17 cellular contexts compared by ENCODE assay signal in genomic region chr11:78230161-78230877, GRCh38. TPM values are rescaled to one million over a fixed set of nuclear protein-coding genes. Genes with fewer than 3 reads are reported as not detected.
DNase-seq lines count a peak whose midpoint lies in the region; ATAC-seq and TF ChIP-seq lines count a peak whose summit lies in the region.
"Had no signal": no experiment of that assay in that cellular context is flagged by ENCODE, and none has a peak within 500 bp of the region (broad histone marks: within the 10 kb centered on the region; RNA-seq: fewer than 3 reads in every experiment).

No MANE protein-coding gene starts in this region.

- H3K36me3 Mint-ChIP-seq in CD14-positive monocyte: peaks cover 46% of the 10 kb centered on the region in 2 donors
- H3K36me3 Mint-ChIP-seq in H9 (ENCODE audit: insufficient read depth in 1 of 3, low read depth in 3 of 3): no peaks in the 10 kb centered on the region
- peaks cover 63% of the 10 kb centered on the region for H3K36me3 Mint-ChIP-seq in activated T-helper 2 cell treated with anti-CD3 and anti-CD28 coated beads, Interferon-gamma antibody, Interleukin-2, Interleukin-4, amounts not matched to agents 10 μg/mL and 5 μg/mL and 100 μg/mL, durations not matched to agents 14 hours and 24 hours and 36 hours (ENCODE audit: low read depth)
- H3K36me3 Mint-ChIP-seq in memory B cell: peaks cover 5% of the 10 kb centered on the region
- peaks cover 3% of the 10 kb centered on the region for H3K36me3 Mint-ChIP-seq in activated CD8-positive, alpha-beta T cell treated with anti-CD3 and anti-CD28 coated beads, Interleukin-2, amount 10 ng/mL, durations not matched to agents 7 days and 5 days (ENCODE audit: low read depth)

- no peaks in the 10 kb centered on the region for H3K9me3 ChIP-seq in H9 (ENCODE audit: control insufficient read depth, low read depth, low read length)
- H3K9me3 ChIP-seq: esophagus squamous epithelium, sigmoid colon had no signal

- no peak overlapping the region for H2BK20ac ChIP-seq in H9 (ENCODE audit: low read depth, low read length, poor library complexity, severe bottlenecking)

- no peak overlapping the region for H2BK120ac ChIP-seq in H9 (ENCODE audit: low read depth, low read length, poor library complexity, severe bottlenecking)

- no peaks in the 10 kb centered on the region for H3K23me2 ChIP-seq in H9 (ENCODE audit: insufficient read length, low read depth, low read length, poor library complexity, severe bottlenecking)

- POLR2A ChIA-PET in activated CD8-positive, alpha-beta T cell treated with anti-CD3 and anti-CD28 coated beads, Interleukin-2, amount 10 ng/mL, durations not matched to agents 7 days and 5 days (lab: Charles Lee): no interaction called here

- TF ChIP-seq CTCF in CD14-positive monocyte (IDR thresholded peaks at IDR 0.05): no peak
- no peak for TF ChIP-seq CTCF in H9 (conservative IDR thresholded peaks at IDR 0.05)

- peaks cover 2% of the 10 kb centered on the region; the same call in 1 of the 2 replicates for H3K4me1 ChIP-seq in H9 (ENCODE audit: insufficient read depth, low read length)

- H3K14ac ChIP-seq in H9 (ENCODE audit: insufficient read depth, low read length): no peak overlapping the region

- H2AFZ ChIP-seq in H9 (ENCODE audit: low read length): no peak overlapping the region

- no peak overlapping the region; the same call in 1 of the 2 replicates for H3K4ac ChIP-seq in H9 (ENCODE audit: low read depth, low read length)

- no peak overlapping the region for H4K91ac ChIP-seq in H9 (ENCODE audit: insufficient read length, low read depth, low read length)

- no peak overlapping the region for H3K9ac ChIP-seq in H9 (ENCODE audit: extremely low read depth, insufficient read length, low read length)

- no peak overlapping the region for H3T11ph ChIP-seq in H9 (ENCODE audit: low read length)

- H2BK5ac ChIP-seq in H9 (ENCODE audit: insufficient read length, low read length): no peak overlapping the region

- no peaks in the 10 kb centered on the region for H3K79me2 ChIP-seq in H9 (ENCODE audit: insufficient read depth, low read length)

- H2AK5ac ChIP-seq in H9 (ENCODE audit: insufficient read length, low read length): no peak overlapping the region

- CTCF ChIA-PET in activated CD8-positive, alpha-beta T cell treated with anti-CD3 and anti-CD28 coated beads, Interleukin-2, amount 10 ng/mL, durations not matched to agents 7 days and 5 days (lab: Charles Lee): no interaction called here

- H3K56ac ChIP-seq in H9 (ENCODE audit: insufficient read length, low read depth, low read length): no peak overlapping the region

- no peak overlapping the region for H2BK15ac ChIP-seq in H9 (ENCODE audit: low read depth, low read length)

- peaks cover 37% of the 10 kb centered on the region for H3K4me1 Mint-ChIP-seq in CD14-positive monocyte
- H3K4me1 Mint-ChIP-seq in H9: peaks cover 2 to 7% of the 10 kb centered on the region in 2 experiments; a peak in 2 of 4 replicates
- H3K4me1 Mint-ChIP-seq in activated T-helper 2 cell treated with anti-CD3 and anti-CD28 coated beads, Interferon-gamma antibody, Interleukin-2, Interleukin-4, amounts not matched to agents 10 μg/mL and 5 μg/mL and 100 μg/mL, durations not matched to agents 14 hours and 24 hours and 36 hours (ENCODE audit: low read depth): peaks cover 66% of the 10 kb centered on the region
- H3K4me1 Mint-ChIP-seq in memory B cell: peaks cover 24% of the 10 kb centered on the region
- peaks cover 39% of the 10 kb centered on the region for H3K4me1 Mint-ChIP-seq in activated CD8-positive, alpha-beta T cell treated with anti-CD3 and anti-CD28 coated beads, Interleukin-2, amount 10 ng/mL, durations not matched to agents 7 days and 5 days (ENCODE audit: low read depth)
- H3K4me1 Mint-ChIP-seq: neural crest cell had no signal

- no peaks in the 10 kb centered on the region for H3K27me3 ChIP-seq in H9 (ENCODE audit: insufficient read depth, low read length)
- H3K27me3 ChIP-seq: esophagus squamous epithelium, sigmoid colon had no signal

- peak overlapping the region; percentile 23 for H3K23ac ChIP-seq in H9 (ENCODE audit: insufficient read length, low read depth, low read length)

- WGBS in H9 (ENCODE audit: extremely low coverage, insufficient read length, low lambda C conversion rate): no CpG with 5 or more reads among the region's 7 CpGs

- no peaks in the 10 kb centered on the region for H4K20me1 ChIP-seq in H9 (ENCODE audit: control insufficient read depth, insufficient read depth, insufficient read length)

- intact Hi-C loops in CD14-positive monocyte (cut with micrococcal nuclease): loop anchor here in 1 of 2 donors (5.0 kb wide), 1 partner anchor 332 kb away; no protein-coding TSS in a partner anchor
- intact Hi-C loops in activated T-helper 2 cell treated with anti-CD3 and anti-CD28 coated beads, Interferon-gamma antibody, Interleukin-2, Interleukin-4, amounts not matched to agents 10 μg/mL and 5 μg/mL and 100 μg/mL, durations not matched to agents 14 hours and 24 hours and 36 hours (cut with micrococcal nuclease): no loop called here

- ATAC-seq in memory B cell (ENCODE audit: low read depth) (no peak), GM21447 (IDR thresholded peaks at IDR 0.05; ENCODE audit: unreplicated experiment) (no peak), HG03457 (IDR thresholded peaks at IDR 0.05; ENCODE audit: unreplicated experiment) (no peak)
- ATAC-seq in activated CD8-positive, alpha-beta T cell treated with anti-CD3 and anti-CD28 coated beads, Interleukin-2, amount 10 ng/mL, durations not matched to agents 7 days and 5 days: no peak

- H3K27me3 Mint-ChIP-seq in CD14-positive monocyte (ENCODE audit: low read depth in 3 of 3): no peaks in the 10 kb centered on the region
- H3K27me3 Mint-ChIP-seq in H9 (ENCODE audit: low read depth): no peaks in the 10 kb centered on the region
- H3K27me3 Mint-ChIP-seq in activated T-helper 2 cell treated with anti-CD3 and anti-CD28 coated beads, Interferon-gamma antibody, Interleukin-2, Interleukin-4, amounts not matched to agents 10 μg/mL and 5 μg/mL and 100 μg/mL, durations not matched to agents 14 hours and 24 hours and 36 hours (ENCODE audit: low read depth): no peaks in the 10 kb centered on the region
- H3K27me3 Mint-ChIP-seq in memory B cell: no peaks in the 10 kb centered on the region
- H3K27me3 Mint-ChIP-seq in activated CD8-positive, alpha-beta T cell treated with anti-CD3 and anti-CD28 coated beads, Interleukin-2, amount 10 ng/mL, durations not matched to agents 7 days and 5 days (ENCODE audit: low read depth): no peaks in the 10 kb centered on the region
- H3K27me3 Mint-ChIP-seq: activated naive CD8-positive, alpha-beta T cell treated with anti-CD3 and anti-CD28 coated beads, Interleukin-2, amount 10 ng/mL, durations not matched to agents 7 days and 5 days; stimulated activated naive CD8-positive, alpha-beta T cell treated with anti-CD3 and anti-CD28 coated beads, Interleukin-15, Interleukin-2, amounts not matched to agents 100 ng/mL and 50 ng/mL, for 24 hours had no signal

- no peak overlapping the region for H4K8ac ChIP-seq in H9 (replicated peaks; ENCODE audit: insufficient read length, low read depth, low read length)

- no peak overlapping the region for H3K4me2 ChIP-seq in H9 (ENCODE audit: insufficient read depth, insufficient read length, low read length)

- H3K9me3 Mint-ChIP-seq in CD14-positive monocyte (no peaks in the 10 kb centered on the region), H9 (no peaks in the 10 kb centered on the region), memory B cell (no peaks in the 10 kb centered on the region)
- no peaks in the 10 kb centered on the region for H3K9me3 Mint-ChIP-seq in activated T-helper 2 cell treated with anti-CD3 and anti-CD28 coated beads, Interferon-gamma antibody, Interleukin-2, Interleukin-4, amounts not matched to agents 10 μg/mL and 5 μg/mL and 100 μg/mL, durations not matched to agents 14 hours and 24 hours and 36 hours
- H3K9me3 Mint-ChIP-seq in activated CD8-positive, alpha-beta T cell treated with anti-CD3 and anti-CD28 coated beads, Interleukin-2, amount 10 ng/mL, durations not matched to agents 7 days and 5 days (ENCODE audit: insufficient read depth): no peaks in the 10 kb centered on the region
- H3K9me3 Mint-ChIP-seq: activated naive CD8-positive, alpha-beta T cell treated with anti-CD3 and anti-CD28 coated beads, Interleukin-2, amount 10 ng/mL, durations not matched to agents 7 days and 5 days; neural crest cell; stimulated activated naive CD8-positive, alpha-beta T cell treated with anti-CD3 and anti-CD28 coated beads, Interleukin-15, Interleukin-2, amounts not matched to agents 100 ng/mL and 50 ng/mL, for 24 hours had no signal

- H4K5ac ChIP-seq in H9 (ENCODE audit: insufficient read length, low read depth, low read length): no peak overlapping the region

- H3K79me1 ChIP-seq in H9 (ENCODE audit: insufficient read depth, low read depth, low read length, poor library complexity, severe bottlenecking): no peaks in the 10 kb centered on the region

- no peak overlapping the region for H3K27ac ChIP-seq in H9 (ENCODE audit: insufficient read length, low read depth, low read length)

- H2BK12ac ChIP-seq in H9 (ENCODE audit: insufficient read length, low read depth, low read length): no peak overlapping the region

- H3K4me3 Mint-ChIP-seq in CD14-positive monocyte (no peak overlapping the region), H9 (no peak overlapping the region), memory B cell (no peak overlapping the region)
- H3K4me3 Mint-ChIP-seq in activated T-helper 2 cell treated with anti-CD3 and anti-CD28 coated beads, Interferon-gamma antibody, Interleukin-2, Interleukin-4, amounts not matched to agents 10 μg/mL and 5 μg/mL and 100 μg/mL, durations not matched to agents 14 hours and 24 hours and 36 hours (ENCODE audit: low read depth): no peak overlapping the region
- no peak overlapping the region for H3K4me3 Mint-ChIP-seq in activated CD8-positive, alpha-beta T cell treated with anti-CD3 and anti-CD28 coated beads, Interleukin-2, amount 10 ng/mL, durations not matched to agents 7 days and 5 days
- H3K4me3 Mint-ChIP-seq: activated naive CD8-positive, alpha-beta T cell treated with anti-CD3 and anti-CD28 coated beads, Interleukin-2, amount 10 ng/mL, durations not matched to agents 7 days and 5 days; CD4-positive, CD25-positive, alpha-beta regulatory T cell; neural crest cell; stimulated activated naive CD8-positive, alpha-beta T cell treated with anti-CD3 and anti-CD28 coated beads, Interleukin-15, Interleukin-2, amounts not matched to agents 100 ng/mL and 50 ng/mL, for 24 hours had no signal

- DNase-seq in CD14-positive monocyte (ENCODE audit: low spot score) (no peak), H9 (no peak), memory B cell (ENCODE audit: low spot score in 2 of 2) (no peak)
- DNase-seq in activated T-helper 2 cell treated with anti-CD3 and anti-CD28 coated beads, Interferon-gamma antibody, Interleukin-2, Interleukin-4, amounts not matched to agents 10 μg/mL and 5 μg/mL and 100 μg/mL, durations not matched to agents 14 hours and 24 hours and 36 hours (ENCODE audit: low spot score): no peak
- DNase-seq in activated CD8-positive, alpha-beta T cell treated with anti-CD3 and anti-CD28 coated beads, Interleukin-2, amount 10 ng/mL, durations not matched to agents 7 days and 5 days: no peak
- DNase-seq: activated naive CD8-positive, alpha-beta T cell treated with anti-CD3 and anti-CD28 coated beads, Interleukin-2, amount 10 ng/mL, durations not matched to agents 7 days and 5 days; CD4-positive, CD25-positive, alpha-beta regulatory T cell; esophagus squamous epithelium; GDM1; H7; hypothalamus; NCI-H2227 treated with DMSO at 0.1 percent for 48 hours; sigmoid colon had no signal

- H3K27ac Mint-ChIP-seq in CD14-positive monocyte (peak overlapping the region in 5 of 7 donors; percentile 6 to 71 (median 63)), H9 (no peak overlapping the region; a peak in 1 of 7 replicates), memory B cell (peak overlapping the region; percentile 6)
- peak overlapping the region; percentile 9 for H3K27ac Mint-ChIP-seq in activated T-helper 2 cell treated with anti-CD3 and anti-CD28 coated beads, Interferon-gamma antibody, Interleukin-2, Interleukin-4, amounts not matched to agents 10 μg/mL and 5 μg/mL and 100 μg/mL, durations not matched to agents 14 hours and 24 hours and 36 hours
- H3K27ac Mint-ChIP-seq in activated CD8-positive, alpha-beta T cell treated with anti-CD3 and anti-CD28 coated beads, Interleukin-2, amount 10 ng/mL, durations not matched to agents 7 days and 5 days: no peak overlapping the region
- H3K27ac Mint-ChIP-seq: activated naive CD8-positive, alpha-beta T cell treated with anti-CD3 and anti-CD28 coated beads, Interleukin-2, amount 10 ng/mL, durations not matched to agents 7 days and 5 days; stimulated activated naive CD8-positive, alpha-beta T cell treated with anti-CD3 and anti-CD28 coated beads, Interleukin-15, Interleukin-2, amounts not matched to agents 100 ng/mL and 50 ng/mL, for 24 hours had no signal

- no peak overlapping the region for H3K18ac ChIP-seq in H9 (ENCODE audit: insufficient read length, low read depth, low read length)

RNA-seq across cellular contexts. Expression of gene USP35, which starts 41.6 kb away (rescaled TPM):
- under 1 TPM; 0.42 to 0.63 TPM for polyA plus RNA-seq in CD14-positive monocyte
- total RNA-seq in H9 (2021): 6.8 and 7.7 TPM in 2 replicates
- 12.9 and 14.6 TPM in 2 replicates for total RNA-seq in activated T-helper 2 cell treated with anti-CD3 and anti-CD28 coated beads, Interferon-gamma antibody, Interleukin-2, Interleukin-4, amounts not matched to agents 10 μg/mL and 5 μg/mL and 100 μg/mL, durations not matched to agents 14 hours and 24 hours and 36 hours
- 10 to 100 TPM; 11.9 to 12.8 TPM for total RNA-seq in activated CD8-positive, alpha-beta T cell treated with anti-CD3 and anti-CD28 coated beads, Interleukin-2, amount 10 ng/mL, durations not matched to agents 7 days and 5 days

RNA-seq across cellular contexts. Expression of gene KCTD21, which starts 41.9 kb away (rescaled TPM):
- 1 to 10 TPM; 3.2 to 5.2 TPM for polyA plus RNA-seq in CD14-positive monocyte
- 4.0 and 4.3 TPM in 2 replicates for total RNA-seq in H9 (2021)
- 10.0 and 10.4 TPM in 2 replicates for total RNA-seq in activated T-helper 2 cell treated with anti-CD3 and anti-CD28 coated beads, Interferon-gamma antibody, Interleukin-2, Interleukin-4, amounts not matched to agents 10 μg/mL and 5 μg/mL and 100 μg/mL, durations not matched to agents 14 hours and 24 hours and 36 hours
- total RNA-seq in activated CD8-positive, alpha-beta T cell treated with anti-CD3 and anti-CD28 coated beads, Interleukin-2, amount 10 ng/mL, durations not matched to agents 7 days and 5 days: 1 to 10 TPM; 7.1 to 7.8 TPM

Comparison
In these comparisons a context has a peak if more than half of its experiments do, and no peak if none do; other contexts are left out.
1. H3K27ac Mint-ChIP-seq: peak in CD14-positive monocyte (5 of 7), activated T-helper 2 cell treated with anti-CD3 and anti-CD28 coated beads, Interferon-gamma antibody, Interleukin-2, Interleukin-4, amounts not matched to agents 10 μg/mL and 5 μg/mL and 100 μg/mL, durations not matched to agents 14 hours and 24 hours and 36 hours (single experiment) and memory B cell (single experiment); none in H9 (0 of 3) and activated CD8-positive, alpha-beta T cell treated with anti-CD3 and anti-CD28 coated beads, Interleukin-2, amount 10 ng/mL, durations not matched to agents 7 days and 5 days (single experiment).